In genomic region chr12:122880668-122881067, GRCh38 we compare ENCODE assay signal across 7 cellular contexts. TPM values are rescaled to one million over a fixed set of nuclear protein-coding genes. Genes with fewer than 3 reads are reported as not detected.
A peak's percentile ranks its signal among the peaks of the same experiment; 100 is the strongest.
DNase-seq lines count a peak whose midpoint lies in the region; ATAC-seq and TF ChIP-seq lines count a peak whose summit lies in the region.

No MANE protein-coding gene starts in this region.

- H3K4me1 ChIP-seq in body of pancreas (peaks cover 72% of the 10 kb centered on the region), uterus (peaks cover 0 to 5% of the 10 kb centered on the region in 2 donors)

- DNase-seq in GM06990 (ENCODE audit: extremely low read depth, insufficient read length): no peak
- peak; percentile 54 for DNase-seq in NCI-H2107 treated with DMSO at 0.1 percent for 48 hours (lab: John Stamatoyannopoulos, UW; ENCODE audit: unreplicated experiment)
- no peak for DNase-seq in body of pancreas
- DNase-seq in left lobe of liver (ENCODE audit: low spot score): no peak
- peak in 1 of 2 donors; percentile 29 for DNase-seq in uterus

- TF ChIP-seq CTCF in GM06990 (IDR thresholded peaks at IDR 0.05; ENCODE audit: insufficient read depth, low read length, poor library complexity, severe bottlenecking): peak; percentile 47
- peak in 4 of 7 experiments; percentile 5 to 38 (median 19) for TF ChIP-seq CTCF in body of pancreas (IDR thresholded peaks at IDR 0.05)
- TF ChIP-seq CTCF in uterus (IDR thresholded peaks at IDR 0.05): peak in 3 of 4 experiments; percentile 23 to 37 (median 35)

- WGBS in body of pancreas, 2 donors: 52 to 69% methylated on average over 8 of the region's 8 CpGs

- no peaks in the 10 kb centered on the region for H3K9me3 ChIP-seq in body of pancreas
- H3K9me3 ChIP-seq in uterus: no peaks in the 10 kb centered on the region

- H3K36me3 ChIP-seq in GM06990 (ENCODE audit: control insufficient read depth, insufficient read depth, low read length) (no peaks in the 10 kb centered on the region; the same call in 1 of the 2 replicates), body of pancreas (replicated peaks in 1 of 2; ENCODE audit: insufficient read depth in 1 of 2, low read depth in 2 of 2) (no peaks in the 10 kb centered on the region), uterus (no peaks in the 10 kb centered on the region)

- H3K27me3 ChIP-seq in GM06990 (replicated peaks; ENCODE audit: control insufficient read depth, insufficient read depth, low read length) (no peaks in the 10 kb centered on the region), body of pancreas (no peaks in the 10 kb centered on the region), uterus (no peaks in the 10 kb centered on the region)

- intact Hi-C loops in body of pancreas (cut with DNase I): no loop called here
- intact Hi-C loops in uterus (cut with DNase I; ENCODE audit: low total_unique reads): no loop called here

- TF ChIP-seq POLR2A in body of pancreas (IDR thresholded peaks at IDR 0.05) (no peak), uterus (IDR thresholded peaks at IDR 0.05) (no peak)

- H3K4me3 ChIP-seq in GM06990 (replicated peaks; ENCODE audit: low read depth, low read length) (no peak overlapping the region), body of pancreas (no peak overlapping the region), uterus (no peak overlapping the region)

- ATAC-seq in body of pancreas (no peak), left lobe of liver (peak; percentile 32), HG03378 (IDR thresholded peaks at IDR 0.05; ENCODE audit: unreplicated experiment) (no peak), HG03354 (IDR thresholded peaks at IDR 0.05; ENCODE audit: poor library complexity, severe bottlenecking, unreplicated experiment) (no peak)

- H3K27ac ChIP-seq in body of pancreas: peak overlapping the region in 2 of 4 donors; percentile 19 to 30
- H3K27ac ChIP-seq in uterus: peak overlapping the region; percentile 28 to 63

RNA-seq across cellular contexts. Expression of gene VPS37B, which starts 15.3 kb away (rescaled TPM):
- total RNA-seq in body of pancreas (10 to 100 TPM; 18.7 to 46.8 TPM), left lobe of liver (6.6 TPM), uterus (10 to 100 TPM in 3 of 4 donors, 1 to 10 TPM in 1; 3.3 to 21.6 (median 20.2) TPM)

RNA-seq across cellular contexts. Expression of gene HIP1R, which starts 45.4 kb away (rescaled TPM):
- total RNA-seq in body of pancreas (100 to 1,000 TPM; 111 to 183 TPM), left lobe of liver (35.2 TPM), uterus (10 to 100 TPM in 3 of 4 donors, 1 to 10 TPM in 1; 2.9 to 31.3 (median 25.8) TPM)
